ENCODE assay signal across 18 cellular contexts in the genomic region with DNA sequence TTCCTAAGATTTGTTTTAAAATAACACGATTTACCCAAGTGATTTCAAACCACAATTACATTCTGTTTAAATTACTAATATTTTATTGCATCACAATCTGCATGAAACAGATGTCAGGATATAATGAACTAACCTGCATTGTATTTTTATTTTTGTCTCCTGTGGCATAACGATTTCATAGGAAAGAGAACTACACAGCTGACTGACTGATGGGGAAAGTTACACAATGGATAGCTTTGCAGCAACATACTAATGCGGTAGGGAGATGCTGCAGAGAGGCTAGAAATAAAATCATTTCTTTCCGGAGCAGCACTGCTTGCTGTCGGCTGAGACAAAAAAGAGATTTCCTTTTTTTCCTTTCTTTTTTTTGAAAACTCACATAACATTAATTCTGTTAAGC. TPM values are rescaled to one million over a fixed set of nuclear protein-coding genes. Genes with fewer than 3 reads are reported as not detected.
DNase-seq lines count a peak whose midpoint lies in the region; ATAC-seq and TF ChIP-seq lines count a peak whose summit lies in the region.
"Had no signal": no experiment of that assay in that cellular context is flagged by ENCODE, and none has a peak within 500 bp of the region (broad histone marks: within the 10 kb centered on the region; RNA-seq: fewer than 3 reads in every experiment).

No MANE protein-coding gene starts in this region.

- TF ChIP-seq CTCF in choroid plexus epithelial cell (conservative IDR thresholded peaks at IDR 0.05; ENCODE audit: low read depth, low read length): no peak
- TF ChIP-seq CTCF in neural crest cell (conservative IDR thresholded peaks at IDR 0.05): no peak

- H3K27me3 Mint-ChIP-seq in neural crest cell (ENCODE audit: low read depth): no peaks in the 10 kb centered on the region
- H3K27me3 Mint-ChIP-seq: IgD-negative memory B cell, type B pancreatic cell had no signal

- H3K9me3 Mint-ChIP-seq in neural crest cell: peaks cover 4% of the 10 kb centered on the region
- H3K9me3 Mint-ChIP-seq: type B pancreatic cell had no signal

- DNase-seq in ELR (ENCODE audit: low read depth) (peak; percentile 18), NOMO-1 (lab: John Stamatoyannopoulos, UW; ENCODE audit: unreplicated experiment in 2 of 2) (peak; percentile 48 to 78), choroid plexus epithelial cell (ENCODE audit: low read depth) (peak; percentile 90), neural crest cell (ENCODE audit: low read depth, low spot score) (no peak), MV-4-11 (lab: John Stamatoyannopoulos, UW) (no peak), globus pallidus (ENCODE audit: low spot score) (no peak)
- DNase-seq in activated effector memory CD4-positive, alpha-beta T cell treated with anti-CD3 and anti-CD28 coated beads, Interleukin-2, amount 50 U/mL, for 16 hours: no peak
- DNase-seq: aorta; effector CD4-positive, alpha-beta T cell; islet precursor cell; NCI-H187; NCI-H524 treated with DMSO at 0.1 percent for 48 hours; stimulated activated CD4-positive, alpha-beta T cell treated with anti-CD3 and anti-CD28 coated beads, Interleukin-4, amount 100 ng/mL, for 1 hour had no signal

- peak overlapping the region; percentile 17 for H3K4me3 Mint-ChIP-seq in neural crest cell
- H3K4me3 Mint-ChIP-seq: IgD-negative memory B cell, type B pancreatic cell had no signal

- no peak overlapping the region for H3K27ac Mint-ChIP-seq in neural crest cell (ENCODE audit: unreplicated experiment)
- H3K27ac Mint-ChIP-seq: IgD-negative memory B cell, type B pancreatic cell had no signal

- no peak for ATAC-seq in GM18517 (IDR thresholded peaks at IDR 0.05; ENCODE audit: unreplicated experiment)

- H3K4me3 ChIP-seq in choroid plexus epithelial cell (ENCODE audit: low read depth, low read length): no peak overlapping the region

- peaks cover 34% of the 10 kb centered on the region for H3K4me1 Mint-ChIP-seq in neural crest cell
- H3K4me1 Mint-ChIP-seq: IgD-negative memory B cell had no signal

- no peaks in the 10 kb centered on the region for H3K36me3 Mint-ChIP-seq in neural crest cell (ENCODE audit: low read depth)
- H3K36me3 Mint-ChIP-seq: IgD-negative memory B cell, type B pancreatic cell had no signal

RNA-seq across cellular contexts. Expression of gene SCN1A, which starts 36.9 kb away (rescaled TPM):
- 7.7 and 8.6 TPM in 2 replicates for total RNA-seq in neural crest cell
- total RNA-seq: aorta, mucosa of gallbladder, pulmonary artery endothelial cell had no signal

Comparison
In these comparisons a context has a peak if more than half of its experiments do, and no peak if none do; other contexts are left out.
1. DNase-seq: peak in ELR (single experiment), NOMO-1 (2 of 2) and choroid plexus epithelial cell (single experiment); none in neural crest cell (single experiment), MV-4-11 (single experiment), activated effector memory CD4-positive, alpha-beta T cell treated with anti-CD3 and anti-CD28 coated beads, Interleukin-2, amount 50 U/mL, for 16 hours (single experiment) and globus pallidus (single experiment).